In genomic region chr17:17303847-17304490, GRCh38 we compare ENCODE assay signal across 8 cellular contexts. TPM values are rescaled to one million over a fixed set of nuclear protein-coding genes. Genes with fewer than 3 reads are reported as not detected.
DNase-seq lines count a peak whose midpoint lies in the region; ATAC-seq and TF ChIP-seq lines count a peak whose summit lies in the region.

No MANE protein-coding gene starts in this region.

- H3K27me3 ChIP-seq in left lung, result peaks cover 0 to 21% of the 10 kb centered on the region in 2 donors
- no peaks in the 10 kb centered on the region for H3K27me3 ChIP-seq in thymus (ENCODE audit: control insufficient read depth, insufficient read depth)

- H3K9me3 ChIP-seq in left lung (no peaks in the 10 kb centered on the region), thymus (ENCODE audit: control insufficient read depth) (no peaks in the 10 kb centered on the region)

- H3K27ac Mint-ChIP-seq in activated CD4-positive, alpha-beta T cell treated with anti-CD3 and anti-CD28 coated beads, Interleukin-2, amount 10 ng/mL, durations not matched to agents 24 days and 14 days, result peak overlapping the region; percentile 85
- H3K27ac Mint-ChIP-seq in activated T-helper 2 cell treated with anti-CD3 and anti-CD28 coated beads, Interferon-gamma antibody, Interleukin-2, Interleukin-4, amounts not matched to agents 10 μg/mL and 5 μg/mL and 100 μg/mL, durations not matched to agents 14 hours and 24 hours and 36 hours, result peak overlapping the region; percentile 87

- H3K4me3 Mint-ChIP-seq in activated CD4-positive, alpha-beta T cell treated with anti-CD3 and anti-CD28 coated beads, Interleukin-2, amount 10 ng/mL, durations not matched to agents 24 days and 14 days, result peak overlapping the region; percentile 89
- H3K4me3 Mint-ChIP-seq in activated T-helper 2 cell treated with anti-CD3 and anti-CD28 coated beads, Interferon-gamma antibody, Interleukin-2, Interleukin-4, amounts not matched to agents 10 μg/mL and 5 μg/mL and 100 μg/mL, durations not matched to agents 14 hours and 24 hours and 36 hours (ENCODE audit: low read depth), result peak overlapping the region; percentile 85

- H3K27ac ChIP-seq in left lung, result peak overlapping the region in 1 of 2 donors; percentile 45
- peak overlapping the region; percentile 69 for H3K27ac ChIP-seq in thymus (ENCODE audit: low read depth)

- WGBS in thymus, result 7% methylated on average over 21 of the region's 21 CpGs

- ATAC-seq in left lung (no peak), HG03097 (IDR thresholded peaks at IDR 0.05; ENCODE audit: low FRiP score, unreplicated experiment) (no peak), GM18520 (IDR thresholded peaks at IDR 0.05; ENCODE audit: unreplicated experiment) (no peak)

- DNase-seq in activated CD4-positive, alpha-beta T cell treated with anti-CD3 and anti-CD28 coated beads, Interleukin-2, amount 10 ng/mL, durations not matched to agents 24 days and 14 days, result no peak
- DNase-seq in activated CD4-positive, alpha-beta T cell treated with anti-CD3 and anti-CD28 coated beads, Interleukin-2, amount 50 U/mL, for 4 hours, result no peak
- DNase-seq in activated T-helper 2 cell treated with anti-CD3 and anti-CD28 coated beads, Interferon-gamma antibody, Interleukin-2, Interleukin-4, amounts not matched to agents 10 μg/mL and 5 μg/mL and 100 μg/mL, durations not matched to agents 14 hours and 24 hours and 36 hours (ENCODE audit: low spot score), result no peak
- DNase-seq in left lung (no peak), cerebellar cortex (ENCODE audit: low spot score) (no peak)

- peaks cover 5% of the 10 kb centered on the region for H3K36me3 Mint-ChIP-seq in activated CD4-positive, alpha-beta T cell treated with anti-CD3 and anti-CD28 coated beads, Interleukin-2, amount 10 ng/mL, durations not matched to agents 24 days and 14 days (ENCODE audit: low read depth)
- H3K36me3 Mint-ChIP-seq in activated T-helper 2 cell treated with anti-CD3 and anti-CD28 coated beads, Interferon-gamma antibody, Interleukin-2, Interleukin-4, amounts not matched to agents 10 μg/mL and 5 μg/mL and 100 μg/mL, durations not matched to agents 14 hours and 24 hours and 36 hours (ENCODE audit: low read depth), result peaks cover 5% of the 10 kb centered on the region

- H3K36me3 ChIP-seq in left lung (no peaks in the 10 kb centered on the region), thymus (ENCODE audit: control insufficient read depth, insufficient read depth) (no peaks in the 10 kb centered on the region)

- intact Hi-C loops in activated CD4-positive, alpha-beta T cell treated with anti-CD3 and anti-CD28 coated beads, Interleukin-2, amount 10 ng/mL, durations not matched to agents 24 days and 14 days (cut with micrococcal nuclease), result loop anchor here (1.0 to 5.0 kb wide), 4 partner anchors 24 to 261 kb away; partner anchors contain the start of genes MPRIP and RASD1
- intact Hi-C loops in activated T-helper 2 cell treated with anti-CD3 and anti-CD28 coated beads, Interferon-gamma antibody, Interleukin-2, Interleukin-4, amounts not matched to agents 10 μg/mL and 5 μg/mL and 100 μg/mL, durations not matched to agents 14 hours and 24 hours and 36 hours (cut with micrococcal nuclease), result loop anchor here (5.0 kb wide), 3 partner anchors 67 to 288 kb away; partner anchors contain the start of genes FLCN, MED9 and PEMT
- intact Hi-C loops in left lung (cut with DNase I), result no loop called here

- peak overlapping the region; percentile 42 to 56 for H3K4me3 ChIP-seq in left lung
- H3K4me3 ChIP-seq in thymus (ENCODE audit: low read length), result peak overlapping the region; percentile 85

- peaks cover 30% of the 10 kb centered on the region for H3K4me1 Mint-ChIP-seq in activated CD4-positive, alpha-beta T cell treated with anti-CD3 and anti-CD28 coated beads, Interleukin-2, amount 10 ng/mL, durations not matched to agents 24 days and 14 days
- H3K4me1 Mint-ChIP-seq in activated T-helper 2 cell treated with anti-CD3 and anti-CD28 coated beads, Interferon-gamma antibody, Interleukin-2, Interleukin-4, amounts not matched to agents 10 μg/mL and 5 μg/mL and 100 μg/mL, durations not matched to agents 14 hours and 24 hours and 36 hours (ENCODE audit: low read depth), result peaks cover 36% of the 10 kb centered on the region

- peaks cover 0 to 35% of the 10 kb centered on the region in 2 donors for H3K4me1 ChIP-seq in left lung
- peaks cover 21% of the 10 kb centered on the region for H3K4me1 ChIP-seq in thymus (ENCODE audit: control insufficient read depth, insufficient read depth, low read length)

- no peak for TF ChIP-seq CTCF in left lung (IDR thresholded peaks at IDR 0.05)

- H3K27me3 Mint-ChIP-seq in activated CD4-positive, alpha-beta T cell treated with anti-CD3 and anti-CD28 coated beads, Interleukin-2, amount 10 ng/mL, durations not matched to agents 24 days and 14 days, result no peaks in the 10 kb centered on the region
- no peaks in the 10 kb centered on the region for H3K27me3 Mint-ChIP-seq in activated T-helper 2 cell treated with anti-CD3 and anti-CD28 coated beads, Interferon-gamma antibody, Interleukin-2, Interleukin-4, amounts not matched to agents 10 μg/mL and 5 μg/mL and 100 μg/mL, durations not matched to agents 14 hours and 24 hours and 36 hours (ENCODE audit: low read depth)

- no peaks in the 10 kb centered on the region for H3K9me3 Mint-ChIP-seq in activated CD4-positive, alpha-beta T cell treated with anti-CD3 and anti-CD28 coated beads, Interleukin-2, amount 10 ng/mL, durations not matched to agents 24 days and 14 days
- H3K9me3 Mint-ChIP-seq in activated T-helper 2 cell treated with anti-CD3 and anti-CD28 coated beads, Interferon-gamma antibody, Interleukin-2, Interleukin-4, amounts not matched to agents 10 μg/mL and 5 μg/mL and 100 μg/mL, durations not matched to agents 14 hours and 24 hours and 36 hours, result no peaks in the 10 kb centered on the region

RNA-seq across cellular contexts. Expression of gene NT5M, which starts 0.8 kb away (rescaled TPM):
- 7.1 and 8.1 TPM in 2 replicates for total RNA-seq in activated CD4-positive, alpha-beta T cell treated with anti-CD3 and anti-CD28 coated beads, Interleukin-2, amount 10 ng/mL, durations not matched to agents 24 days and 14 days
- 8.1 and 9.5 TPM in 2 replicates for total RNA-seq in activated T-helper 2 cell treated with anti-CD3 and anti-CD28 coated beads, Interferon-gamma antibody, Interleukin-2, Interleukin-4, amounts not matched to agents 10 μg/mL and 5 μg/mL and 100 μg/mL, durations not matched to agents 14 hours and 24 hours and 36 hours
- total RNA-seq in left lung, result 1 to 10 TPM; 1.5 to 1.6 TPM
- polyA plus RNA-seq in thymus, result 7.3 TPM

RNA-seq across cellular contexts. Expression of gene COPS3, which starts 22.9 kb away (rescaled TPM):
- total RNA-seq in activated CD4-positive, alpha-beta T cell treated with anti-CD3 and anti-CD28 coated beads, Interleukin-2, amount 10 ng/mL, durations not matched to agents 24 days and 14 days, result 125 and 133 TPM in 2 replicates
- 102 and 106 TPM in 2 replicates for total RNA-seq in activated T-helper 2 cell treated with anti-CD3 and anti-CD28 coated beads, Interferon-gamma antibody, Interleukin-2, Interleukin-4, amounts not matched to agents 10 μg/mL and 5 μg/mL and 100 μg/mL, durations not matched to agents 14 hours and 24 hours and 36 hours
- 10 to 100 TPM; 48.4 to 63.7 TPM for total RNA-seq in left lung
- polyA plus RNA-seq in thymus, result 56.6 TPM

Comparison
In these comparisons a context has a peak if more than half of its experiments do, and no peak if none do; other contexts are left out.
1. intact Hi-C loops: an anchor here in activated CD4-positive, alpha-beta T cell treated with anti-CD3 and anti-CD28 coated beads, Interleukin-2, amount 10 ng/mL, durations not matched to agents 24 days and 14 days (1.0 to 5.0 kb wide) and activated T-helper 2 cell treated with anti-CD3 and anti-CD28 coated beads, Interferon-gamma antibody, Interleukin-2, Interleukin-4, amounts not matched to agents 10 μg/mL and 5 μg/mL and 100 μg/mL, durations not matched to agents 14 hours and 24 hours and 36 hours (5.0 kb wide); none called in left lung.